1 cellular context compared by ENCODE assay signal in genomic region chr19:12884926-12885748, GRCh38.
TF ChIP-seq lines count a peak whose summit lies in the region.

No MANE protein-coding gene starts in this region.

TF ChIP-seq in HepG2, 621 proteins besides CTCF, POLR2A, EP300 and RAD21 (continued from another document):
- TF ChIP-seq ZBED4 (CRISPR knock-in tag; IDR thresholded peaks at IDR 0.05; ENCODE audit: borderline replicate concordance) (no peak), RFXAP (CRISPR knock-in tag; IDR thresholded peaks at IDR 0.05; ENCODE audit: borderline replicate concordance) (peak; percentile 72; the same call in 1 of the 2 replicates), ZNF652 (CRISPR knock-in tag; IDR thresholded peaks at IDR 0.05; ENCODE audit: borderline replicate concordance, low read depth) (no peak), ZNF18 (CRISPR knock-in tag; IDR thresholded peaks at IDR 0.05; ENCODE audit: insufficient replicate concordance) (no peak), ZNF776 (CRISPR knock-in tag; IDR thresholded peaks at IDR 0.05) (no peak), PHF8 (CRISPR knock-in tag; IDR thresholded peaks at IDR 0.05) (peak; percentile 40; the same call in 1 of the 2 replicates), ZNF383 (CRISPR knock-in tag; IDR thresholded peaks at IDR 0.05; ENCODE audit: borderline replicate concordance) (no peak), MYC (CRISPR knock-in tag; IDR thresholded peaks at IDR 0.05; ENCODE audit: borderline replicate concordance) (peak; percentile 50; the same call in 1 of the 2 replicates), ZNF891 (CRISPR knock-in tag; IDR thresholded peaks at IDR 0.05) (peak; percentile 28), PPARG (CRISPR knock-in tag; conservative IDR thresholded peaks at IDR 0.05) (no peak)
- TF ChIP-seq, protein P1, sequence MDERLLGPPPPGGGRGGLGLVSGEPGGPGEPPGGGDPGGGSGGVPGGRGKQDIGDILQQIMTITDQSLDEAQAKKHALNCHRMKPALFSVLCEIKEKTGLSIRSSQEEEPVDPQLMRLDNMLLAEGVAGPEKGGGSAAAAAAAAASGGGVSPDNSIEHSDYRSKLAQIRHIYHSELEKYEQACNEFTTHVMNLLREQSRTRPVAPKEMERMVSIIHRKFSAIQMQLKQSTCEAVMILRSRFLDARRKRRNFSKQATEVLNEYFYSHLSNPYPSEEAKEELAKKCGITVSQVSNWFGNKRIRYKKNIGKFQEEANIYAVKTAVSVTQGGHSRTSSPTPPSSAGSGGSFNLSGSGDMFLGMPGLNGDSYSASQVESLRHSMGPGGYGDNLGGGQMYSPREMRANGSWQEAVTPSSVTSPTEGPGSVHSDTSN (CRISPR knock-in tag; IDR thresholded peaks at IDR 0.05), result no peak
- TF ChIP-seq, protein P2, sequence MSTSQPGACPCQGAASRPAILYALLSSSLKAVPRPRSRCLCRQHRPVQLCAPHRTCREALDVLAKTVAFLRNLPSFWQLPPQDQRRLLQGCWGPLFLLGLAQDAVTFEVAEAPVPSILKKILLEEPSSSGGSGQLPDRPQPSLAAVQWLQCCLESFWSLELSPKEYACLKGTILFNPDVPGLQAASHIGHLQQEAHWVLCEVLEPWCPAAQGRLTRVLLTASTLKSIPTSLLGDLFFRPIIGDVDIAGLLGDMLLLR (CRISPR knock-in tag; IDR thresholded peaks at IDR 0.05), result no peak; the same call in 1 of the 2 replicates
